Comparison of ENCODE assay signal across 15 cellular contexts in genomic region chr12:131027876-131028586, GRCh38.
DNase-seq lines count a peak whose midpoint lies in the region; ATAC-seq, FAIRE-seq and TF ChIP-seq lines count a peak whose summit lies in the region.
"Had no signal": no experiment of that assay in that cellular context is flagged by ENCODE, and none has a peak within 500 bp of the region (broad histone marks: within the 10 kb centered on the region; RNA-seq: fewer than 3 reads in every experiment).

No MANE protein-coding gene starts in this region.

- no peak overlapping the region for H3K9ac ChIP-seq in muscle layer of colon (ENCODE audit: low read length)
- H3K9ac ChIP-seq in kidney (ENCODE audit: low read length in 2 of 2): no peak overlapping the region

- no peak overlapping the region for H3K4me3 ChIP-seq in right atrium auricular region
- H3K4me3 ChIP-seq in muscle layer of colon (ENCODE audit: low read depth in 1 of 2, low read length in 2 of 2): no peak overlapping the region
- H3K4me3 ChIP-seq in kidney (ENCODE audit: low read length in 2 of 2): no peak overlapping the region
- no peak overlapping the region for H3K4me3 ChIP-seq in small intestine (ENCODE audit: low read depth in 1 of 2, low read length in 2 of 2)
- H3K4me3 ChIP-seq: GM23338, K562 had no signal

- H3K27ac ChIP-seq in right atrium auricular region (peak overlapping the region; percentile 82 to 85), muscle layer of colon (ENCODE audit: low read depth, low read length) (peak overlapping the region; percentile 59), kidney (ENCODE audit: low read depth in 2 of 2, low read length in 2 of 2) (no peak overlapping the region), small intestine (ENCODE audit: low read depth in 1 of 2, low read length in 1 of 2) (peak overlapping the region in 1 of 2 donors; percentile 19)

- peaks cover 28% of the 10 kb centered on the region for H3K4me1 Mint-ChIP-seq in type B pancreatic cell (ENCODE audit: unreplicated experiment)
- H3K4me1 Mint-ChIP-seq: GM23338 had no signal

- intact Hi-C loops in left ventricle myocardium superior (cut with micrococcal nuclease): no loop called here
- intact Hi-C loops in kidney (cut with DNase I): no loop called here

- 87 to 89% (median 88%) methylated on average over 20 of the region's 20 CpGs for WGBS in small intestine, 3 donors

- H3K27me3 Mint-ChIP-seq in type B pancreatic cell: peaks cover 3% of the 10 kb centered on the region

- FAIRE-seq in kidney (lab: Jason Lieb, UNC) (no peak), small intestine (lab: Jason Lieb, UNC) (no peak)
- FAIRE-seq: K562 had no signal

- peaks cover 11% of the 10 kb centered on the region for H3K9me3 Mint-ChIP-seq in type B pancreatic cell
- H3K9me3 Mint-ChIP-seq: GM23338 had no signal

- no peak for DNase-seq in right atrium auricular region (ENCODE audit: low spot score)
- DNase-seq in left ventricle myocardium superior: no peak
- peak; percentile 60 to 62 for DNase-seq in SHP77 (lab: John Stamatoyannopoulos, UW)
- DNase-seq in type B pancreatic cell (ENCODE audit: extremely low spot score, unreplicated experiment): no peak
- DNase-seq in kidney: no peak
- no peak for DNase-seq in small intestine
- no peak for DNase-seq in iPS-NIHi11 (ENCODE audit: low spot score)
- DNase-seq: 8988T, EL, NCI-H1930, NCI-H446 treated with DMSO at 0.1 percent for 48 hours had no signal

- TF ChIP-seq CTCF in right atrium auricular region (IDR thresholded peaks at IDR 0.05) (no peak), type B pancreatic cell (conservative IDR thresholded peaks at IDR 0.05) (no peak), kidney (IDR thresholded peaks at IDR 0.05; ENCODE audit: borderline replicate concordance, extremely low read depth, insufficient read depth) (no peak)

- H3K27me3 ChIP-seq in right atrium auricular region (no peaks in the 10 kb centered on the region), muscle layer of colon (ENCODE audit: control insufficient read depth in 1 of 2, insufficient read depth in 2 of 2, low read length in 2 of 2) (peaks cover 0 to 8% of the 10 kb centered on the region in 2 donors), small intestine (ENCODE audit: control insufficient read depth in 2 of 2, insufficient read depth in 2 of 2, low read length in 2 of 2) (no peaks in the 10 kb centered on the region)

- peak overlapping the region; percentile 63 for H3K4me3 Mint-ChIP-seq in type B pancreatic cell
- H3K4me3 Mint-ChIP-seq: GM23338 had no signal

- ATAC-seq in left ventricle myocardium superior: no peak
- ATAC-seq: GM23338, K562, Panc1 had no signal

- peak overlapping the region; percentile 89 for H3K27ac Mint-ChIP-seq in type B pancreatic cell
- H3K27ac Mint-ChIP-seq: GM23338 had no signal

- no peaks in the 10 kb centered on the region for H3K9me3 ChIP-seq in right atrium auricular region
- H3K9me3 ChIP-seq in muscle layer of colon (ENCODE audit: low read length): no peaks in the 10 kb centered on the region
- H3K9me3 ChIP-seq in kidney (ENCODE audit: control insufficient read depth in 1 of 2, low read length in 2 of 2): no peaks in the 10 kb centered on the region
- H3K9me3 ChIP-seq in small intestine (ENCODE audit: control insufficient read depth, low read depth): no peaks in the 10 kb centered on the region

- H3K36me3 ChIP-seq in right atrium auricular region (peaks cover 56% of the 10 kb centered on the region), muscle layer of colon (ENCODE audit: insufficient read depth, low read length) (no peaks in the 10 kb centered on the region), kidney (ENCODE audit: control insufficient read depth in 1 of 2, insufficient read depth in 2 of 2, low read length in 2 of 2) (no peaks in the 10 kb centered on the region), small intestine (ENCODE audit: control insufficient read depth in 2 of 2, insufficient read depth in 2 of 2, low read length in 2 of 2) (no peaks in the 10 kb centered on the region)

- H3K4me1 ChIP-seq in right atrium auricular region: peaks cover 0 to 35% of the 10 kb centered on the region in 2 donors
- peaks cover 32% of the 10 kb centered on the region for H3K4me1 ChIP-seq in muscle layer of colon (ENCODE audit: insufficient read depth, low read length)
- H3K4me1 ChIP-seq in kidney (ENCODE audit: control insufficient read depth in 1 of 2, insufficient read depth in 1 of 2, low read depth in 1 of 2, low read length in 2 of 2): no peaks in the 10 kb centered on the region
- no peaks in the 10 kb centered on the region for H3K4me1 ChIP-seq in small intestine (ENCODE audit: control insufficient read depth in 2 of 2, insufficient read depth in 1 of 2, low read depth in 1 of 2, low read length in 1 of 2)

- no peaks in the 10 kb centered on the region for H3K36me3 Mint-ChIP-seq in type B pancreatic cell

Comparison
In these comparisons a context has a peak if more than half of its experiments do, and no peak if none do; other contexts are left out.
1. DNase-seq: peak in SHP77 (2 of 2); none in right atrium auricular region (single experiment), left ventricle myocardium superior (single experiment), type B pancreatic cell (single experiment), kidney (single experiment), small intestine (single experiment) and iPS-NIHi11 (single experiment).
2. H3K27ac ChIP-seq: peak in right atrium auricular region (2 of 2) and muscle layer of colon (single experiment); none in kidney (0 of 2).